In genomic region chr4:76611164-76611563, GRCh38 we compare ENCODE assay signal across 11 cellular contexts.
DNase-seq lines count a peak whose midpoint lies in the region; ATAC-seq, FAIRE-seq and TF ChIP-seq lines count a peak whose summit lies in the region.
"Had no signal": no experiment of that assay in that cellular context is flagged by ENCODE, and none has a peak within 500 bp of the region (broad histone marks: within the 10 kb centered on the region; RNA-seq: fewer than 3 reads in every experiment).

No MANE protein-coding gene starts in this region.

- WGBS in prostate gland: 19% methylated on average over 6 of the region's 6 CpGs

- intact Hi-C loops in ascending aorta (cut with DNase I): loop anchor here (2.0 to 10.0 kb wide), 4 partner anchors 20 to 334 kb away; partner anchors contain the start of gene SEPTIN11
- intact Hi-C loops in left ventricle myocardium inferior (cut with micrococcal nuclease): no loop called here
- intact Hi-C loops in prostate gland (cut with DNase I): no loop called here

- in situ Hi-C loops in Caki2 (cut with HindIII; ENCODE audit: low pct_unique_long_range_greater_than_20kb, low sequenced_read_pairs): no loop called here
- in situ Hi-C loops in GM13977 (cut with MboI; ENCODE audit: low pct_unique_long_range_greater_than_20kb, low sequenced_read_pairs, unreplicated experiment): no loop called here

- TF ChIP-seq CTCF in ascending aorta (IDR thresholded peaks at IDR 0.05) (peak in 2 of 3 experiments; percentile 10 to 20), left ventricle myocardium inferior (IDR thresholded peaks at IDR 0.05; ENCODE audit: borderline replicate concordance) (no peak), prostate gland (IDR thresholded peaks at IDR 0.05) (peak in 2 of 4 experiments; percentile 7 to 27), GM13977 (IDR thresholded peaks at IDR 0.05; ENCODE audit: extremely low read depth, insufficient read depth, missing control alignments) (no peak)

- H3K36me3 ChIP-seq in ascending aorta: no peaks in the 10 kb centered on the region
- no peaks in the 10 kb centered on the region for H3K36me3 ChIP-seq in left ventricle myocardium inferior
- no peaks in the 10 kb centered on the region for H3K36me3 ChIP-seq in prostate gland

- DNase-seq in Caki2 (ENCODE audit: low read depth): peak; percentile 86
- DNase-seq in ascending aorta (ENCODE audit: low spot score in 2 of 2): no peak
- no peak for DNase-seq in left ventricle myocardium inferior
- no peak for DNase-seq in prostate gland (ENCODE audit: low spot score)
- DNase-seq in GM12892 (ENCODE audit: insufficient read length): no peak
- no peak for DNase-seq in HUDEP-2 (lab: John Stamatoyannopoulos, UW; ENCODE audit: unreplicated experiment in 76 of 76)
- DNase-seq in GM13977 (ENCODE audit: low spot score): no peak
- DNase-seq: activated T-cell treated with anti-CD3 and anti-CD28 coated beads for 4 hours, C1 segment of cervical spinal cord, NCI-H187 had no signal

- H3K27me3 ChIP-seq in ascending aorta (no peaks in the 10 kb centered on the region), left ventricle myocardium inferior (ENCODE audit: low read depth) (no peaks in the 10 kb centered on the region), prostate gland (replicated peaks; ENCODE audit: insufficient read depth) (no peaks in the 10 kb centered on the region)

- TF ChIP-seq POLR2A in prostate gland (IDR thresholded peaks at IDR 0.05): no peak
- no peak for TF ChIP-seq POLR2A in GM12892 (IDR thresholded peaks at IDR 0.05; ENCODE audit: low read depth, low read length)

- H3K4me3 ChIP-seq in ascending aorta (peak overlapping the region; percentile 28 to 41), left ventricle myocardium inferior (no peak overlapping the region), prostate gland (peak overlapping the region in 1 of 2 donors; percentile 5)

- H3K9me3 ChIP-seq in ascending aorta (no peaks in the 10 kb centered on the region), left ventricle myocardium inferior (replicated peaks) (no peaks in the 10 kb centered on the region), prostate gland (no peaks in the 10 kb centered on the region)

- no peak for FAIRE-seq in GM12892 (lab: Jason Lieb, UNC)

- no peak for ATAC-seq in GM19324 (IDR thresholded peaks at IDR 0.05; ENCODE audit: low FRiP score, unreplicated experiment)

- H3K27ac ChIP-seq in ascending aorta (peak overlapping the region; percentile 78 to 85), left ventricle myocardium inferior (replicated peaks) (peak overlapping the region; percentile 24), prostate gland (peak overlapping the region; percentile 78 to 84)

- H3K4me1 ChIP-seq in ascending aorta (peaks cover 15 to 69% of the 10 kb centered on the region in 2 donors), left ventricle myocardium inferior (peaks cover 36% of the 10 kb centered on the region), prostate gland (replicated peaks) (no peaks in the 10 kb centered on the region)

Comparison
In these comparisons a context has a peak if more than half of its experiments do, and no peak if none do; other contexts are left out.
1. H3K27ac ChIP-seq: peak in every context shown above with its lines; median percentile 82 in ascending aorta; 81 in prostate gland; 24 in left ventricle myocardium inferior.
2. CTCF ChIP-seq: peak in ascending aorta (2 of 3); none in left ventricle myocardium inferior (single experiment) and GM13977 (single experiment).